In the genomic region with DNA sequence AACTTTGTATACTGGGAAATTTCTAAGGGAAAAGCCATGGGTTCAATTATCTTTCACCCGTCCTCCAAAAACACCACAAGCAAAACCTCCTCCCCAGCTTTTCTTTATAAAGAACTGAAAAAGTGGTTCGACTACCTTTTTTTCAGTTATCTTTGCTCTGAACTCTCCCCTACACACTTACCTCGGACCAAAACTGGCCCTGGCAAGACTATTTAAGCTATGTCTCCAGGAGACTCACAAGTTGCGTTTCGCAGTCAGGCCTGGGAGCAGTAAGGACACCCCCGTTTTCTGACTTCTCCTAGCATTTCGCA, we compare ENCODE assay signal across 1 cellular context.
TF ChIP-seq lines count a peak whose summit lies in the region.

No MANE protein-coding gene starts in this region.

TF ChIP-seq in GM23338, 12 proteins besides CTCF, POLR2A, EP300 and RAD21 (continued from another document):
- TF ChIP-seq STAT1 (IDR thresholded peaks at IDR 0.05; ENCODE audit: unreplicated experiment) (no peak), ZNF462 (CRISPR knock-in tag; IDR thresholded peaks at IDR 0.05) (no peak), ZNF114 (CRISPR knock-in tag; IDR thresholded peaks at IDR 0.05) (no peak)
